ENCODE assay signal across 15 cellular contexts in the genomic region with DNA sequence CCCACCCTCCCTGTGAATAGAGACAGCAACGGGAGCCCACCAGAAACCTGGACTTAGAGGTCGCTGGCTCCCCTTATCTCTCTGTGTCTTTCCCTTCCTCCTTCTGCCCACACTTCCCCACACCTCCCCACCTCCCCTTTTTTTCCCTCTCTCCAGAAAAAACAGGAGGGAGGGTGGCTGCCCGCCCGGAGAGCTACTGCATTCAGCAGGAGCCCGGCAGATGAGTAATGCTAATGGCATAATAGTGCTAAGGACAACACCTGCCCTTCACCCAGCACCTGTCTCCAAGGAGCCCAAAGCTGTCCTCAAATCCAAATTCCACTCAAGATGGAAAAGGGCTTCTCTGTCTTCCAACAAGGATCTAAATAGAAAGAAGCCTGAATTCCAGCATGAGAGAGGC. TPM values are rescaled to one million over a fixed set of nuclear protein-coding genes. Genes with fewer than 3 reads are reported as not detected.
DNase-seq lines count a peak whose midpoint lies in the region; ATAC-seq and TF ChIP-seq lines count a peak whose summit lies in the region.
"Had no signal": no experiment of that assay in that cellular context is flagged by ENCODE, and none has a peak within 500 bp of the region (broad histone marks: within the 10 kb centered on the region; RNA-seq: fewer than 3 reads in every experiment).

No MANE protein-coding gene starts in this region.

- H3K27ac Mint-ChIP-seq in activated naive CD4-positive, alpha-beta T cell treated with anti-CD3 and anti-CD28 coated beads, Interleukin-2, amount 10 ng/mL, durations not matched to agents 7 days and 5 days = no peak overlapping the region
- H3K27ac Mint-ChIP-seq: activated T-helper 17 cell treated with anti-CD3 and anti-CD28 coated beads, Interleukin-2, amount 50 U/mL, for 72 hours; naive thymus-derived CD4-positive, alpha-beta T cell had no signal

- H2BK120ac ChIP-seq in neuronal stem cell (ENCODE audit: low read depth, low read length) = no peak overlapping the region

- no peak overlapping the region for H2BK12ac ChIP-seq in neuronal stem cell (ENCODE audit: low read length)

- H3K4me3 ChIP-seq in heart left ventricle (peak overlapping the region in 1 of 12 donors; percentile 6), esophagus muscularis mucosa (no peak overlapping the region), neuronal stem cell (ENCODE audit: low read length in 2 of 2) (no peak overlapping the region), uterus (no peak overlapping the region)

- ATAC-seq in heart left ventricle = peak in 3 of 4 donors; percentile 3 to 17 (median 5)
- no peak for ATAC-seq in Right ventricle myocardium inferior
- no peak for ATAC-seq in GM19467 (IDR thresholded peaks at IDR 0.05; ENCODE audit: unreplicated experiment)
- ATAC-seq: activated T-helper 17 cell treated with anti-CD3 and anti-CD28 coated beads, Interleukin-2, amount 50 U/mL, for 72 hours; naive thymus-derived CD4-positive, alpha-beta T cell had no signal

- DNase-seq in heart left ventricle (peak in 1 of 5 donors; percentile 45), Right ventricle myocardium inferior (ENCODE audit: missing footprints) (no peak), esophagus muscularis mucosa (ENCODE audit: extremely low spot score) (no peak), neuronal stem cell (ENCODE audit: low spot score) (no peak), uterus (peak; percentile 72 to 85), D341Med (ENCODE audit: low spot score) (no peak)
- no peak for DNase-seq in activated naive CD4-positive, alpha-beta T cell treated with anti-CD3 and anti-CD28 coated beads, Interleukin-2, amount 10 ng/mL, durations not matched to agents 7 days and 5 days
- DNase-seq: activated CD4-positive, alpha-beta T cell treated with anti-CD3 and anti-CD28 coated beads, Interleukin-2, amount 50 U/mL, for 1 hour; central memory CD4-positive, alpha-beta T cell; naive thymus-derived CD4-positive, alpha-beta T cell; NK-92 treated with Interleukin-12 subunit alpha and Interleukin-12 subunit beta, amount 100 ng/mL, for 24 hours had no signal

- peak overlapping the region; percentile 11 for H3K18ac ChIP-seq in neuronal stem cell (ENCODE audit: low read length)

- no peaks in the 10 kb centered on the region for H3K4me1 Mint-ChIP-seq in activated naive CD4-positive, alpha-beta T cell treated with anti-CD3 and anti-CD28 coated beads, Interleukin-2, amount 10 ng/mL, durations not matched to agents 7 days and 5 days
- H3K4me1 Mint-ChIP-seq: activated T-helper 17 cell treated with anti-CD3 and anti-CD28 coated beads, Interleukin-2, amount 50 U/mL, for 72 hours had no signal

- H3K36me3 ChIP-seq in heart left ventricle = no peaks in the 10 kb centered on the region
- no peaks in the 10 kb centered on the region for H3K36me3 ChIP-seq in esophagus muscularis mucosa
- H3K36me3 ChIP-seq in neuronal stem cell (replicated peaks in 1 of 2; ENCODE audit: control insufficient read depth in 2 of 2, insufficient read depth in 2 of 2, low read length in 2 of 2) = no peaks in the 10 kb centered on the region
- no peaks in the 10 kb centered on the region for H3K36me3 ChIP-seq in uterus

- peaks cover 0 to 57% (median 27%) of the 10 kb centered on the region in 12 donors for H3K4me1 ChIP-seq in heart left ventricle
- H3K4me1 ChIP-seq in esophagus muscularis mucosa = peaks cover 44 to 72% (median 71%) of the 10 kb centered on the region in 4 donors
- H3K4me1 ChIP-seq in neuronal stem cell (ENCODE audit: control insufficient read depth in 2 of 2, insufficient read depth in 1 of 2, low read depth in 1 of 2, low read length in 2 of 2) = peaks cover 16 to 28% of the 10 kb centered on the region in 2 donors
- H3K4me1 ChIP-seq in uterus = peaks cover 20 to 29% of the 10 kb centered on the region in 2 donors

- H3K27ac ChIP-seq in heart left ventricle = peak overlapping the region in 9 of 12 donors; percentile 37 to 89 (median 74)
- H3K27ac ChIP-seq in esophagus muscularis mucosa (replicated peaks in 1 of 4) = peak overlapping the region; percentile 92 to 96 (median 94)
- no peak overlapping the region for H3K27ac ChIP-seq in neuronal stem cell (replicated peaks; ENCODE audit: low read length)
- H3K27ac ChIP-seq in uterus = peak overlapping the region; percentile 91 to 95

- H2AK5ac ChIP-seq in neuronal stem cell (ENCODE audit: low read depth, low read length) = no peak overlapping the region

- no peaks in the 10 kb centered on the region for H3K36me3 Mint-ChIP-seq in activated naive CD4-positive, alpha-beta T cell treated with anti-CD3 and anti-CD28 coated beads, Interleukin-2, amount 10 ng/mL, durations not matched to agents 7 days and 5 days
- H3K36me3 Mint-ChIP-seq: naive thymus-derived CD4-positive, alpha-beta T cell had no signal

- H3K4ac ChIP-seq in neuronal stem cell (ENCODE audit: low read length) = no peak overlapping the region

- H2AFZ ChIP-seq in neuronal stem cell (ENCODE audit: low read length) = no peak overlapping the region

- no peak overlapping the region for H3K9ac ChIP-seq in neuronal stem cell (ENCODE audit: low read depth, low read length, poor library complexity)

- H3K9me3 ChIP-seq in heart left ventricle (no peaks in the 10 kb centered on the region), esophagus muscularis mucosa (no peaks in the 10 kb centered on the region), neuronal stem cell (replicated peaks in 1 of 2; ENCODE audit: control insufficient read depth in 2 of 2, insufficient read depth in 1 of 2, low read depth in 1 of 2, low read length in 2 of 2) (no peaks in the 10 kb centered on the region), uterus (no peaks in the 10 kb centered on the region)

- no peak for TF ChIP-seq EP300 in esophagus muscularis mucosa (IDR thresholded peaks at IDR 0.05)

- TF ChIP-seq CTCF in heart left ventricle (IDR thresholded peaks at IDR 0.05) (no peak), esophagus muscularis mucosa (IDR thresholded peaks at IDR 0.05) (no peak), uterus (IDR thresholded peaks at IDR 0.05) (no peak)

- H3K27me3 ChIP-seq in heart left ventricle = no peaks in the 10 kb centered on the region
- H3K27me3 ChIP-seq in esophagus muscularis mucosa = no peaks in the 10 kb centered on the region
- H3K27me3 ChIP-seq in neuronal stem cell (ENCODE audit: control insufficient read depth in 3 of 3, insufficient read depth in 3 of 3, low read depth in 1 of 3, low read length in 3 of 3) = peaks cover 0 to 33% (median 0%) of the 10 kb centered on the region in 3 experiments
- H3K27me3 ChIP-seq in uterus = no peaks in the 10 kb centered on the region

- H4K91ac ChIP-seq in neuronal stem cell (ENCODE audit: low read depth, low read length, poor library complexity) = no peak overlapping the region

- H3K4me2 ChIP-seq in neuronal stem cell (ENCODE audit: insufficient read depth, low read length, poor library complexity, severe bottlenecking) = no peak overlapping the region

- no peak overlapping the region for H2BK15ac ChIP-seq in neuronal stem cell (ENCODE audit: low read length)

- H3K79me1 ChIP-seq in neuronal stem cell (ENCODE audit: low read depth, low read length) = no peaks in the 10 kb centered on the region

- WGBS in heart left ventricle, 4 donors = 69 to 89% (median 83%) methylated on average over 5 of the region's 5 CpGs
- WGBS in esophagus muscularis mucosa = 38% methylated on average over 5 of the region's 5 CpGs
- no CpG with 5 or more reads among the region's 5 CpGs for WGBS in neuronal stem cell (ENCODE audit: extremely low coverage in 2 of 2, insufficient read length in 2 of 2, insufficient replicate concordance in 1 of 2), 2 donors

- no peak overlapping the region for H3K4me3 Mint-ChIP-seq in activated naive CD4-positive, alpha-beta T cell treated with anti-CD3 and anti-CD28 coated beads, Interleukin-2, amount 10 ng/mL, durations not matched to agents 7 days and 5 days
- H3K4me3 Mint-ChIP-seq: activated T-helper 17 cell treated with anti-CD3 and anti-CD28 coated beads, Interleukin-2, amount 50 U/mL, for 72 hours; naive thymus-derived CD4-positive, alpha-beta T cell had no signal

- H3K23ac ChIP-seq in neuronal stem cell (ENCODE audit: low read depth, low read length, poor library complexity) = no peak overlapping the region

- H3K9me3 Mint-ChIP-seq in activated naive CD4-positive, alpha-beta T cell treated with anti-CD3 and anti-CD28 coated beads, Interleukin-2, amount 10 ng/mL, durations not matched to agents 7 days and 5 days = no peaks in the 10 kb centered on the region
- H3K9me3 Mint-ChIP-seq: activated T-helper 17 cell treated with anti-CD3 and anti-CD28 coated beads, Interleukin-2, amount 50 U/mL, for 72 hours had no signal

- TF ChIP-seq POLR2A in heart left ventricle (IDR thresholded peaks at IDR 0.05) = no peak
- TF ChIP-seq POLR2A in esophagus muscularis mucosa (IDR thresholded peaks at IDR 0.05; ENCODE audit: low read depth) = no peak
- no peak for TF ChIP-seq POLR2A in uterus (IDR thresholded peaks at IDR 0.05)

- H2BK5ac ChIP-seq in neuronal stem cell (ENCODE audit: low read length) = no peak overlapping the region

- CTCF ChIA-PET in activated naive CD4-positive, alpha-beta T cell treated with anti-CD3 and anti-CD28 coated beads, Interleukin-2, amount 10 ng/mL, durations not matched to agents 7 days and 5 days (lab: Charles Lee) = interaction anchor here (1.7 to 1.8 kb wide), 2 partner anchors 24 to 197 kb away, joined by 4 to 6 read pairs; no protein-coding TSS in a partner anchor

- peaks cover 35% of the 10 kb centered on the region for H3K27me3 Mint-ChIP-seq in activated naive CD4-positive, alpha-beta T cell treated with anti-CD3 and anti-CD28 coated beads, Interleukin-2, amount 10 ng/mL, durations not matched to agents 7 days and 5 days

- no peak overlapping the region for H3K14ac ChIP-seq in neuronal stem cell (ENCODE audit: low read length)

- no peak overlapping the region for H4K8ac ChIP-seq in neuronal stem cell (ENCODE audit: low read depth, low read length)

- intact Hi-C loops in heart left ventricle (cut with DNase I) = loop anchor here in 1 of 10 donors (10.0 kb wide), 1 partner anchor 219 kb away; no protein-coding TSS in a partner anchor
- intact Hi-C loops in Right ventricle myocardium inferior (cut with DNase I) = no loop called here
- intact Hi-C loops in esophagus muscularis mucosa (cut with DNase I) = no loop called here
- intact Hi-C loops in uterus (cut with DNase I; ENCODE audit: low total_unique reads) = no loop called here

RNA-seq across cellular contexts. Expression of a gene that starts 11.4 kb away (rescaled TPM):
- total RNA-seq in heart left ventricle (10 to 100 TPM in 6 of 9 donors, 1 to 10 TPM in 3; 3.6 to 61.9 (median 13.6) TPM), Right ventricle myocardium inferior (27.1 TPM), esophagus muscularis mucosa (100 to 1,000 TPM; 100 to 186 (median 165) TPM), uterus (100 to 1,000 TPM in 1 of 4 donors, 10 to 100 TPM in 2, 1 to 10 TPM in 1; 6.2 to 117 (median 56.6) TPM)
- polyA plus RNA-seq in heart left ventricle = 10 to 100 TPM in 1 of 2 donors, 1 to 10 TPM in 1; 7.8 to 14.6 TPM
- 3.9 TPM for polyA plus RNA-seq in neuronal stem cell (2013, experiment 1 of 2)
- 4.0 TPM for polyA plus RNA-seq in neuronal stem cell (2013, experiment 2 of 2)
- total RNA-seq: activated T-helper 17 cell treated with anti-CD3 and anti-CD28 coated beads, Interleukin-2, amount 50 U/mL, for 72 hours; epithelial cell of proximal tubule; naive thymus-derived CD4-positive, alpha-beta T cell had no signal
- polyA plus RNA-seq: naive thymus-derived CD4-positive, alpha-beta T cell had no signal

RNA-seq across cellular contexts. Expression of a gene that starts 29.7 kb away (rescaled TPM):
- total RNA-seq in heart left ventricle (not detected), Right ventricle myocardium inferior (not detected), esophagus muscularis mucosa (not detected), uterus (not detected)
- polyA plus RNA-seq in heart left ventricle = not detected
- polyA plus RNA-seq in neuronal stem cell (2013, experiment 1 of 2) = 0.11 TPM
- 0.08 TPM for polyA plus RNA-seq in neuronal stem cell (2013, experiment 2 of 2)
- total RNA-seq: activated T-helper 17 cell treated with anti-CD3 and anti-CD28 coated beads, Interleukin-2, amount 50 U/mL, for 72 hours; epithelial cell of proximal tubule; naive thymus-derived CD4-positive, alpha-beta T cell had no signal
- polyA plus RNA-seq: AG04450; naive thymus-derived CD4-positive, alpha-beta T cell had no signal

Comparison
In these comparisons a context has a peak if more than half of its experiments do, and no peak if none do; other contexts are left out.
1. ATAC-seq: peak in heart left ventricle (3 of 4); none in Right ventricle myocardium inferior (single experiment) and GM19467 (single experiment).
2. DNase-seq: peak in uterus (2 of 2); none in Right ventricle myocardium inferior (single experiment), esophagus muscularis mucosa (single experiment), neuronal stem cell (single experiment), activated naive CD4-positive, alpha-beta T cell treated with anti-CD3 and anti-CD28 coated beads, Interleukin-2, amount 10 ng/mL, durations not matched to agents 7 days and 5 days (single experiment) and D341Med (single experiment).